23 cellular contexts compared by ENCODE assay signal in genomic region chr14:70671652-70672327, GRCh38.
"Had no signal": no experiment of that assay in that cellular context is flagged by ENCODE, and none has a peak within 500 bp of the region (broad histone marks: within the 10 kb centered on the region; RNA-seq: fewer than 3 reads in every experiment).

No MANE protein-coding gene starts in this region.

- H3K4me1 Mint-ChIP-seq: activated naive CD8-positive, alpha-beta T cell treated with anti-CD3 and anti-CD28 coated beads, Interleukin-2, amount 10 ng/mL, durations not matched to agents 7 days and 5 days had no signal

- H3K27me3 Mint-ChIP-seq: activated naive CD8-positive, alpha-beta T cell treated with anti-CD3 and anti-CD28 coated beads, Interleukin-2, amount 10 ng/mL, durations not matched to agents 7 days and 5 days; dendritic cell treated with granulocyte-macrophage colony-stimulating factor and Interleukin-4, amounts not matched to agents 40 ng/mL and 50 ng/mL, for 4 days; naive thymus-derived CD4-positive, alpha-beta T cell; progenitor cell of endocrine pancreas; stimulated activated naive CD8-positive, alpha-beta T cell treated with anti-CD3 and anti-CD28 coated beads, Interleukin-15, amount 100 ng/mL, for 72 hours; T-cell had no signal

- DNase-seq: activated CD8-positive, alpha-beta memory T cell treated with anti-CD3 and anti-CD28 coated beads, Interleukin-2, amount 50 U/mL, for 4 hours; activated naive CD4-positive, alpha-beta T cell treated with Interleukin-2 at 50 U/mL for 16 hours; activated naive CD8-positive, alpha-beta T cell treated with anti-CD3 and anti-CD28 coated beads, Interleukin-2, amount 10 ng/mL, durations not matched to agents 7 days and 5 days; activated T-cell treated with anti-CD3 and anti-CD28 coated beads, Interleukin-2, amount 50 U/mL, for 4 hours; amygdala; effector CD4-positive, alpha-beta T cell; foreskin fibroblast; heart right ventricle; islet precursor cell; left colon; mesenchymal stem cell; mucosa of descending colon; naive thymus-derived CD4-positive, alpha-beta T cell; stimulated activated CD4-positive, alpha-beta T cell treated with anti-CD3 and anti-CD28 coated beads, Interleukin-4, amount 100 ng/mL, for 24 hours; stimulated activated naive CD8-positive, alpha-beta T cell treated with anti-CD3 and anti-CD28 coated beads, Interleukin-15, amount 100 ng/mL, for 72 hours; T-cell; tibial artery had no signal

- H3K27ac ChIP-seq: heart right ventricle, tibial artery had no signal

- H3K9me3 ChIP-seq: heart right ventricle, mucosa of descending colon, tibial artery had no signal

- H3K27me3 ChIP-seq: heart right ventricle, tibial artery had no signal

- H3K4me3 ChIP-seq: heart right ventricle, mucosa of descending colon, tibial artery had no signal

- H3K36me3 ChIP-seq: heart right ventricle, tibial artery had no signal

- H3K27ac Mint-ChIP-seq: activated naive CD8-positive, alpha-beta T cell treated with anti-CD3 and anti-CD28 coated beads, Interleukin-2, amount 10 ng/mL, durations not matched to agents 7 days and 5 days; dendritic cell treated with granulocyte-macrophage colony-stimulating factor and Interleukin-4, amounts not matched to agents 40 ng/mL and 50 ng/mL, for 4 days; progenitor cell of endocrine pancreas; T-helper 2 cell treated with Interferon-gamma antibody and Interleukin-4, amounts not matched to agents 5 μg/mL and 100 μg/mL, for 36 hours had no signal

- H3K9me3 Mint-ChIP-seq: activated naive CD8-positive, alpha-beta T cell treated with anti-CD3 and anti-CD28 coated beads, Interleukin-2, amount 10 ng/mL, durations not matched to agents 7 days and 5 days; activated T-cell treated with anti-CD3 and anti-CD28 coated beads, Interleukin-2, amount 50 U/mL, for 4 hours; dendritic cell treated with granulocyte-macrophage colony-stimulating factor and Interleukin-4, amounts not matched to agents 40 ng/mL and 50 ng/mL, for 4 days; naive thymus-derived CD4-positive, alpha-beta T cell; neural crest cell; stimulated activated naive CD8-positive, alpha-beta T cell treated with anti-CD3 and anti-CD28 coated beads, Interleukin-15, amount 100 ng/mL, for 72 hours; T-cell; T-helper 2 cell treated with Interferon-gamma antibody and Interleukin-4, amounts not matched to agents 5 μg/mL and 100 μg/mL, for 36 hours had no signal

- FAIRE-seq: endometrium, TTC549 had no signal

- H3K4me3 Mint-ChIP-seq: activated naive CD8-positive, alpha-beta T cell treated with anti-CD3 and anti-CD28 coated beads, Interleukin-2, amount 10 ng/mL, durations not matched to agents 7 days and 5 days; activated T-cell treated with anti-CD3 and anti-CD28 coated beads, Interleukin-2, amount 50 U/mL, for 4 hours; dendritic cell treated with granulocyte-macrophage colony-stimulating factor and Interleukin-4, amounts not matched to agents 40 ng/mL and 50 ng/mL, for 4 days; naive thymus-derived CD4-positive, alpha-beta T cell; neural crest cell; stimulated activated naive CD8-positive, alpha-beta T cell treated with anti-CD3 and anti-CD28 coated beads, Interleukin-15, amount 100 ng/mL, for 72 hours; T-cell; T-helper 2 cell treated with Interferon-gamma antibody and Interleukin-4, amounts not matched to agents 5 μg/mL and 100 μg/mL, for 36 hours had no signal

- ATAC-seq: activated T-cell treated with anti-CD3 and anti-CD28 coated beads, Interleukin-2, amount 50 U/mL, for 4 hours; left colon; mucosa of descending colon; naive thymus-derived CD4-positive, alpha-beta T cell; stimulated activated naive CD8-positive, alpha-beta T cell treated with anti-CD3 and anti-CD28 coated beads, Interleukin-15, amount 100 ng/mL, for 72 hours; T-cell had no signal

- H3K4me1 ChIP-seq: heart right ventricle, tibial artery had no signal
